In genomic region chr1:34441661-34442060, GRCh38 we compare ENCODE assay signal across 21 cellular contexts.
DNase-seq lines count a peak whose midpoint lies in the region; ATAC-seq and TF ChIP-seq lines count a peak whose summit lies in the region.
"Had no signal": no experiment of that assay in that cellular context is flagged by ENCODE, and none has a peak within 500 bp of the region (broad histone marks: within the 10 kb centered on the region; RNA-seq: fewer than 3 reads in every experiment).

No MANE protein-coding gene starts in this region.

- H3K36me3 ChIP-seq in CD4-positive, alpha-beta memory T cell (ENCODE audit: insufficient read depth, low read length): no peaks in the 10 kb centered on the region

- peak overlapping the region in 2 of 3 experiments; percentile 32 to 60 for H3K27ac Mint-ChIP-seq in nephron
- H3K27ac Mint-ChIP-seq in CD4-positive, alpha-beta memory T cell: no peak overlapping the region

- H3K9me3 ChIP-seq in CD4-positive, alpha-beta memory T cell (ENCODE audit: control insufficient read depth in 1 of 2, low read length in 2 of 2): no peaks in the 10 kb centered on the region

- peak; percentile 13 for DNase-seq in activated effector memory CD4-positive, alpha-beta T cell treated with anti-CD3 and anti-CD28 coated beads, Interleukin-2, amount 50 U/mL, for 16 hours
- DNase-seq in activated effector memory CD4-positive, alpha-beta T cell treated with Interleukin-2 at 50 U/mL for 16 hours: no peak
- peak; percentile 3 for DNase-seq in astrocyte of the hippocampus (ENCODE audit: low read depth, low spot score)
- DNase-seq in CD4-positive, alpha-beta memory T cell: no peak
- no peak for DNase-seq in central memory CD4-positive, alpha-beta T cell
- DNase-seq: AML-193; C1 segment of cervical spinal cord; CD8-positive, alpha-beta memory T cell; DMS53; EL; GF-D8; NCI-H1105; NCI-H187; NCI-H510A treated with DMSO at 0.1 percent for 48 hours; NCI-H774; OCI-M1; Right ventricle myocardium superior; SW 1271 had no signal

- POLR2A ChIA-PET in CD4-positive, alpha-beta memory T cell (lab: Charles Lee; ENCODE audit: partially characterized antibody): no interaction called here

- H3K4me3 ChIP-seq in CD4-positive, alpha-beta memory T cell (ENCODE audit: low read length in 2 of 2): no peak overlapping the region

- CTCF ChIA-PET in CD4-positive, alpha-beta memory T cell (lab: Charles Lee; ENCODE audit: partially characterized antibody): interaction anchor here (1.3 kb wide), 1 partner anchor 13 kb away, joined by 3 read pairs; no protein-coding TSS in a partner anchor

- H3K27me3 Mint-ChIP-seq in nephron (ENCODE audit: low read depth): peaks cover 43% of the 10 kb centered on the region
- peaks cover 9 to 10% of the 10 kb centered on the region in 2 donors for H3K27me3 Mint-ChIP-seq in CD4-positive, alpha-beta memory T cell

- H3K27me3 ChIP-seq in CD4-positive, alpha-beta memory T cell (ENCODE audit: insufficient read depth, low read length): peaks cover 6% of the 10 kb centered on the region

- intact Hi-C loops in CD4-positive, alpha-beta memory T cell (cut with micrococcal nuclease): no loop called here

- no peaks in the 10 kb centered on the region for H3K36me3 Mint-ChIP-seq in nephron (ENCODE audit: low read depth)
- H3K36me3 Mint-ChIP-seq in CD4-positive, alpha-beta memory T cell: no peaks in the 10 kb centered on the region
- H3K36me3 Mint-ChIP-seq: CD8-positive, alpha-beta memory T cell had no signal

- peaks cover 12% of the 10 kb centered on the region for H3K4me1 Mint-ChIP-seq in nephron
- H3K4me1 Mint-ChIP-seq in CD4-positive, alpha-beta memory T cell: no peaks in the 10 kb centered on the region
- H3K4me1 Mint-ChIP-seq: CD8-positive, alpha-beta memory T cell had no signal

- H3K4me1 ChIP-seq in CD4-positive, alpha-beta memory T cell (ENCODE audit: insufficient read depth, low read length): no peaks in the 10 kb centered on the region

- H3K4me3 Mint-ChIP-seq in nephron: no peak overlapping the region
- H3K4me3 Mint-ChIP-seq in CD4-positive, alpha-beta memory T cell: no peak overlapping the region
- H3K4me3 Mint-ChIP-seq: CD8-positive, alpha-beta memory T cell had no signal

- no peak for TF ChIP-seq CTCF in nephron (IDR thresholded peaks at IDR 0.05; ENCODE audit: unreplicated experiment in 3 of 3)

- no peak for ATAC-seq in GM18498 (IDR thresholded peaks at IDR 0.05; ENCODE audit: unreplicated experiment)

- no peak overlapping the region for H3K27ac ChIP-seq in CD4-positive, alpha-beta memory T cell (ENCODE audit: low read depth, low read length)
- H3K27ac ChIP-seq: KMS-11 had no signal

- H3K9me3 Mint-ChIP-seq in nephron: peaks cover 11% of the 10 kb centered on the region
- peaks cover 0 to 2% (median 0%) of the 10 kb centered on the region in 8 donors for H3K9me3 Mint-ChIP-seq in CD4-positive, alpha-beta memory T cell
- H3K9me3 Mint-ChIP-seq: CD8-positive, alpha-beta memory T cell had no signal

Comparison
In these comparisons a context has a peak if more than half of its experiments do, and no peak if none do; other contexts are left out.
1. DNase-seq: peak in activated effector memory CD4-positive, alpha-beta T cell treated with anti-CD3 and anti-CD28 coated beads, Interleukin-2, amount 50 U/mL, for 16 hours (single experiment) and astrocyte of the hippocampus (single experiment); none in activated effector memory CD4-positive, alpha-beta T cell treated with Interleukin-2 at 50 U/mL for 16 hours (single experiment), CD4-positive, alpha-beta memory T cell (0 of 5) and central memory CD4-positive, alpha-beta T cell (single experiment).
2. H3K27ac Mint-ChIP-seq: peak in nephron (2 of 3); none in CD4-positive, alpha-beta memory T cell (0 of 7).